1 cellular context compared by ENCODE assay signal in the genomic region with DNA sequence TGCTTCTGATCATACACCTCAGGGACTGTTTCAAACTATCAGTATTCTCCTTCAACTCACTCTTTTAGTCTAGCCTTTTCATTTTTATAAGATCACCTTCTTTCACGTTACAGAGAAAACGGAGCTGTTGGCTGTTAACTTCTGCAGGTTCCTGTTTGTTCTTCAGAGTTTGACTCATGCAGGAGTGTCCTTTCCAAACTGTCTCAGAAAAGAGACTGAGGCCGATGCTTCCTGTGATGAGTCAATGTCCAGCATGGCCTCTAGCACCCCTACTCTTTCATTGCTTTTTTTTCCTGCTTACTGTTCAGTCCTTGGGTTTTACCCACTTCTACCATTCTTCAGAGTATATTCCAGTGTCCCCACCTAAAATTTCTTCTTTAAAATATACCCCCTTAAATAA.
TF ChIP-seq lines count a peak whose summit lies in the region.

No MANE protein-coding gene starts in this region.

TF ChIP-seq in IMR-90, 13 proteins besides CTCF, POLR2A, EP300 and RAD21:
- no peak for TF ChIP-seq RFX5 (IDR thresholded peaks at IDR 0.05; ENCODE audit: low read depth, low read length)
- TF ChIP-seq MAZ (IDR thresholded peaks at IDR 0.05; ENCODE audit: borderline replicate concordance, low read depth, low read length): no peak
- TF ChIP-seq NFE2L2 (IDR thresholded peaks at IDR 0.05; ENCODE audit: low read depth, low read length): no peak
- TF ChIP-seq RCOR1 (IDR thresholded peaks at IDR 0.05; ENCODE audit: insufficient replicate concordance, low read length): no peak
- TF ChIP-seq MXI1 (IDR thresholded peaks at IDR 0.05; ENCODE audit: borderline replicate concordance, low read depth, low read length): no peak
- no peak for TF ChIP-seq BHLHE40 (IDR thresholded peaks at IDR 0.05; ENCODE audit: low read depth, low read length)
- no peak for TF ChIP-seq MAFK (IDR thresholded peaks at IDR 0.05; ENCODE audit: low read depth, low read length)
- no peak for TF ChIP-seq SMC3 (IDR thresholded peaks at IDR 0.05; ENCODE audit: low read depth, low read length)
- TF ChIP-seq, protein P1, sequence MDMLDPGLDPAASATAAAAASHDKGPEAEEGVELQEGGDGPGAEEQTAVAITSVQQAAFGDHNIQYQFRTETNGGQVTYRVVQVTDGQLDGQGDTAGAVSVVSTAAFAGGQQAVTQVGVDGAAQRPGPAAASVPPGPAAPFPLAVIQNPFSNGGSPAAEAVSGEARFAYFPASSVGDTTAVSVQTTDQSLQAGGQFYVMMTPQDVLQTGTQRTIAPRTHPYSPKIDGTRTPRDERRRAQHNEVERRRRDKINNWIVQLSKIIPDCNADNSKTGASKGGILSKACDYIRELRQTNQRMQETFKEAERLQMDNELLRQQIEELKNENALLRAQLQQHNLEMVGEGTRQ (IDR thresholded peaks at IDR 0.05; ENCODE audit: low read depth, low read length): no peak
- TF ChIP-seq FOS (IDR thresholded peaks at IDR 0.05; ENCODE audit: low read depth, low read length): no peak
- TF ChIP-seq CEBPB (IDR thresholded peaks at IDR 0.05; ENCODE audit: low read depth, low read length): no peak
- TF ChIP-seq, protein P2, sequence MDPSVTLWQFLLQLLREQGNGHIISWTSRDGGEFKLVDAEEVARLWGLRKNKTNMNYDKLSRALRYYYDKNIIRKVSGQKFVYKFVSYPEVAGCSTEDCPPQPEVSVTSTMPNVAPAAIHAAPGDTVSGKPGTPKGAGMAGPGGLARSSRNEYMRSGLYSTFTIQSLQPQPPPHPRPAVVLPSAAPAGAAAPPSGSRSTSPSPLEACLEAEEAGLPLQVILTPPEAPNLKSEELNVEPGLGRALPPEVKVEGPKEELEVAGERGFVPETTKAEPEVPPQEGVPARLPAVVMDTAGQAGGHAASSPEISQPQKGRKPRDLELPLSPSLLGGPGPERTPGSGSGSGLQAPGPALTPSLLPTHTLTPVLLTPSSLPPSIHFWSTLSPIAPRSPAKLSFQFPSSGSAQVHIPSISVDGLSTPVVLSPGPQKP (IDR thresholded peaks at IDR 0.05; ENCODE audit: borderline replicate concordance, low read depth, low read length): no peak
- no peak for TF ChIP-seq CHD1 (IDR thresholded peaks at IDR 0.05; ENCODE audit: low read depth, low read length)
